Comparison of ENCODE assay signal across 35 cellular contexts in genomic region chr6:147497472-147497871, GRCh38.
"Had no signal": no experiment of that assay in that cellular context is flagged by ENCODE, and none has a peak within 500 bp of the region (broad histone marks: within the 10 kb centered on the region; RNA-seq: fewer than 3 reads in every experiment).

No MANE protein-coding gene starts in this region.

- H3K4me3 ChIP-seq: MG63 had no signal

- DNase-seq: Karpas-422, Kasumi-1, MG63, MM.1S, MV-4-11, NCI-H1048, NCI-H1092, NCI-H1092 treated with DMSO at 0.1 percent for 48 hours, NCI-H1105, NCI-H1105 treated with DMSO at 0.1 percent for 48 hours, NCI-H1417, NCI-H1417 treated with DMSO at 0.1 percent for 48 hours, NCI-H1436, NCI-H1436 treated with DMSO at 0.1 percent for 48 hours, NCI-H146, NCI-H1694, NCI-H1694 treated with DMSO at 0.1 percent for 48 hours, NCI-H187, NCI-H187 treated with DMSO at 0.1 percent for 48 hours, NCI-H1930, NCI-H2029, NCI-H2081, NCI-H2081 treated with DMSO at 0.1 percent for 48 hours, NCI-H2107, NCI-H2171, NCI-H2171 treated with DMSO at 0.1 percent for 48 hours, NCI-H2227 treated with DMSO at 0.1 percent for 48 hours, NCI-H226, NCI-H345, NCI-H446, NCI-H446 treated with DMSO at 0.1 percent for 48 hours, NCI-H510A, NCI-H510A treated with DMSO at 0.1 percent for 48 hours, NCI-H524, NCI-H524 treated with DMSO at 0.1 percent for 48 hours had no signal

- H3K27me3 ChIP-seq: MG63 had no signal

- H3K36me3 ChIP-seq: MG63 had no signal
